In the genomic region with DNA sequence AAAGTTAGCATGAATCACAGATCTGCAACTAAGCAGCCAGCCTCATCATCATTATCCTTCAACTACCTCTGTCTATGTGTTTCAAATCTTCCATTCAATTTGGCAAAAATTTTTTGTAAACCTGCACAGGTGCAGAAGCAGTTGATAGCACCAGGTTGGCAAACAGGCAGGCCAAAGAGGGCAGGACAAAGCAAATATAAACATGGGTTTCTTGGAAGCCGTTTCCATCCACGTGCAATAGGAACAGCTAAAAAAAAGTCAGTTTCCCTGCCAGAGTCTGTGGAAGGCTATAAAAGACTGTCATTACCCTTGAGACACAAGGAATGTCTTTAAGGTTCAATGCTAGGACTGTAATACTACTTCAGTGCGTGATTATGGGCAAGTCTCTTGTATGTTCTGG, we compare ENCODE assay signal across 18 cellular contexts.
A peak's percentile ranks its signal among the peaks of the same experiment; 100 is the strongest.
DNase-seq lines count a peak whose midpoint lies in the region; ATAC-seq and TF ChIP-seq lines count a peak whose summit lies in the region.
"Had no signal": no experiment of that assay in that cellular context is flagged by ENCODE, and none has a peak within 500 bp of the region (broad histone marks: within the 10 kb centered on the region; RNA-seq: fewer than 3 reads in every experiment).

No MANE protein-coding gene starts in this region.

- no peaks in the 10 kb centered on the region for H3K9me3 ChIP-seq in transverse colon
- H3K9me3 ChIP-seq: BLaER1 treated with 17β-estradiol and CSF1 and Interleukin-3, amounts not matched to agents 10 nM and 100 nM; MG63 had no signal

- H3K4me3 ChIP-seq in transverse colon: no peak overlapping the region
- H3K4me3 ChIP-seq: BLaER1 treated with 17β-estradiol and CSF1 and Interleukin-3, amounts not matched to agents 10 nM and 100 nM; MG63 had no signal

- H3K27ac ChIP-seq in transverse colon: no peak overlapping the region
- H3K27ac ChIP-seq: BLaER1 treated with 17β-estradiol and CSF1 and Interleukin-3, amounts not matched to agents 10 nM and 100 nM had no signal

- DNase-seq in NCI-H1092 treated with DMSO at 0.1 percent for 48 hours (lab: John Stamatoyannopoulos, UW) (peak; percentile 30), NCI-H1092 (lab: John Stamatoyannopoulos, UW) (no peak), NCI-H774 (lab: John Stamatoyannopoulos, UW) (peak; percentile 8), left lobe of liver (ENCODE audit: low spot score) (no peak), transverse colon (peak; percentile 8), SW480 (ENCODE audit: low spot score) (no peak), Right ventricle myocardium superior (no peak), SKM-1 (lab: John Stamatoyannopoulos, UW; ENCODE audit: unreplicated experiment) (no peak)
- DNase-seq: CD8-positive, alpha-beta memory T cell; HFFc6; MG63; NCI-H1105; NCI-H1694 treated with DMSO at 0.1 percent for 48 hours; NCI-H2171; NCI-H446; NCI-H82 had no signal

- 10 to 20% methylated on average over 3 of the region's 3 CpGs for WGBS in transverse colon (ENCODE audit: low coverage in 1 of 2), 2 donors

- no peaks in the 10 kb centered on the region for H3K27me3 ChIP-seq in transverse colon
- H3K27me3 ChIP-seq: BLaER1 treated with 17β-estradiol and CSF1 and Interleukin-3, amounts not matched to agents 10 nM and 100 nM; MG63 had no signal

- no peak for TF ChIP-seq EP300 in transverse colon (IDR thresholded peaks at IDR 0.05; ENCODE audit: low read depth)

- intact Hi-C loops in transverse colon (cut with DNase I; ENCODE audit: low total_unique reads) (no loop called here), Right ventricle myocardium superior (cut with DNase I) (no loop called here)

- ATAC-seq in left lobe of liver (peak; percentile 27), Right ventricle myocardium superior (ENCODE audit: poor library complexity) (no peak)
- ATAC-seq: Panc1 had no signal

- H3K36me3 ChIP-seq in transverse colon: no peaks in the 10 kb centered on the region
- H3K36me3 ChIP-seq: BLaER1 treated with 17β-estradiol and CSF1 and Interleukin-3, amounts not matched to agents 10 nM and 100 nM; MG63 had no signal

- no peaks in the 10 kb centered on the region for H3K4me1 ChIP-seq in transverse colon
- H3K4me1 ChIP-seq: BLaER1 treated with 17β-estradiol and CSF1 and Interleukin-3, amounts not matched to agents 10 nM and 100 nM had no signal

- in situ Hi-C loops in transverse colon (cut with MboI; ENCODE audit: low pct_ligation_motif_present in 1 of 4, low pct_unique_long_range_greater_than_20kb in 1 of 4, low sequenced_read_pairs in 3 of 4): no loop called here

- no peak for TF ChIP-seq POLR2A in transverse colon (IDR thresholded peaks at IDR 0.05)

- no peak for TF ChIP-seq CTCF in transverse colon (IDR thresholded peaks at IDR 0.05)

Comparison
In these comparisons a context has a peak if more than half of its experiments do, and no peak if none do; other contexts are left out.
1. DNase-seq: peak in NCI-H1092 treated with DMSO at 0.1 percent for 48 hours (single experiment), NCI-H774 (single experiment) and transverse colon (single experiment); none in NCI-H1092 (single experiment), left lobe of liver (single experiment), SW480 (single experiment), Right ventricle myocardium superior (single experiment) and SKM-1 (single experiment).